In the genomic region with DNA sequence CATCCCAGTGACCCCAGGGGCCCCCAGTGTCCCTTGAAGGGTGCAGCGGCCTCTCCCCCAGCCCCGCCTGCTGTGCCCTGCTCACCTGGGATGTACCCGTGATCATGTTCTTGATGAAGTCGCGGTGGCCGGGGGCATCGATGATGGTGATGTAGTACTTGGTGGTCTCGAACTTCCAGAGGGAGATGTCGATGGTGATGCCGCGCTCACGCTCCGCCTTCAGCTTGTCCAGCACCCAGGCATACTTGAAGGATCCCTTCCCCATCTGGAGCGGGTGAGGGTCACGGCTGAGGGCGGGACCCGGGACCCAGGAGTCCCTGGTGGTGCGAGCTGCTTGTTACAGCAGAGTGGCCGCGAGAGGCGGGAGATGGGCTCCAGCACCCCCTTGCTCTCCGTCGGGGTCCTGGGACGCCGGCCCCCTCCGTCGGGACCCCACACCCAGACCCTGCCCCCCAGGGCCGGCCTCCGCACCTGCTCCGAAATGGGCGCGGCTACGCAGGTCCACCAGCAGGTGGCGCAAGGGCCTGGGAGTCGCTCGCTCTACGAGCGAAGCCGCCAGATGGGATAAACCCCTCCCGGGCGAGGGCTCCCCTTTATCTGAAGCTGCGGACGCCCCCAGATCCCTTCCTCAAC, we compare ENCODE assay signal across 7 cellular contexts. TPM values are rescaled to one million over a fixed set of nuclear protein-coding genes. Genes with fewer than 3 reads are reported as not detected.
DNase-seq lines count a peak whose midpoint lies in the region; ATAC-seq, FAIRE-seq and TF ChIP-seq lines count a peak whose summit lies in the region.

No MANE protein-coding gene starts in this region.

- TF ChIP-seq POLR2A in GM12892 (IDR thresholded peaks at IDR 0.05; ENCODE audit: low read depth, low read length), result no peak

- H3K36me3 Mint-ChIP-seq in naive thymus-derived CD8-positive, alpha-beta T cell, result no peaks in the 10 kb centered on the region

- H3K4me3 ChIP-seq in epithelial cell of proximal tubule (ENCODE audit: low read depth, low read length), result peak overlapping the region; percentile 35

- peaks cover 0 to 10% (median 0%) of the 10 kb centered on the region in 9 donors for H3K9me3 Mint-ChIP-seq in naive thymus-derived CD8-positive, alpha-beta T cell

- H3K4me1 Mint-ChIP-seq in naive thymus-derived CD8-positive, alpha-beta T cell, result peaks cover 0 to 4% (median 1%) of the 10 kb centered on the region in 4 donors

- peaks cover 2 to 37% (median 19%) of the 10 kb centered on the region in 5 donors for H3K27me3 Mint-ChIP-seq in naive thymus-derived CD8-positive, alpha-beta T cell

- H3K4me3 Mint-ChIP-seq in naive thymus-derived CD8-positive, alpha-beta T cell, result peak overlapping the region; percentile 26 to 85 (median 70)

- ATAC-seq in naive thymus-derived CD8-positive, alpha-beta T cell, result peak; percentile 74 to 76
- no peak for ATAC-seq in GM21717 (IDR thresholded peaks at IDR 0.05; ENCODE audit: unreplicated experiment)

- H3K27ac Mint-ChIP-seq in naive thymus-derived CD8-positive, alpha-beta T cell, result peak overlapping the region in 1 of 10 donors; percentile 53

- peak; percentile 64 for FAIRE-seq in GM12892 (lab: Jason Lieb, UNC)

- peak; percentile 85 for TF ChIP-seq CTCF in epithelial cell of proximal tubule (conservative IDR thresholded peaks at IDR 0.05; ENCODE audit: low read depth, low read length)

- DNase-seq in GM12892 (ENCODE audit: insufficient read length) (peak; percentile 89), NCI-H69 (lab: John Stamatoyannopoulos, UW) (peak; percentile 29), activated T-cell treated with anti-CD3 and anti-CD28 coated beads for 4 hours (peak; percentile 71), epithelial cell of proximal tubule (ENCODE audit: low read depth) (no peak)
- DNase-seq in naive thymus-derived CD8-positive, alpha-beta T cell, result peak; percentile 56 to 87 (median 75)
- DNase-seq in stimulated activated naive CD4-positive, alpha-beta T cell treated with Interleukin-2 at 50 U/mL for 16 hours (lab: John Stamatoyannopoulos, UW), result peak; percentile 67

- POLR2A ChIA-PET in naive thymus-derived CD8-positive, alpha-beta T cell (lab: Charles Lee), result interaction anchor here (1.4 to 3.0 kb wide), 2 partner anchors 23 to 460 kb away, joined by 5 to 41 read pairs; a partner anchor contains a TSS

RNA-seq across cellular contexts. Expression of a gene that starts 3.0 kb away (rescaled TPM):
- 1.2 TPM for polyA plus RNA-seq in GM12892 (2012; ENCODE audit: missing spikeins)
- total RNA-seq in epithelial cell of proximal tubule, result 1.2 and 20.0 TPM in 2 replicates
- total RNA-seq in naive thymus-derived CD8-positive, alpha-beta T cell, result under 1 TPM; 0.16 to 0.18 TPM
- not detected for polyA plus RNA-seq in naive thymus-derived CD8-positive, alpha-beta T cell

RNA-seq across cellular contexts. Expression of a gene that starts 23.4 kb away (rescaled TPM):
- polyA plus RNA-seq in GM12892 (2012; ENCODE audit: missing spikeins), result 2.7 TPM
- total RNA-seq in epithelial cell of proximal tubule, result 0.14 TPM in 1 of 2 replicates, not detected in the other
- total RNA-seq in naive thymus-derived CD8-positive, alpha-beta T cell, result under 1 TPM; 0.30 to 0.49 TPM
- not detected for polyA plus RNA-seq in naive thymus-derived CD8-positive, alpha-beta T cell

RNA-seq across cellular contexts. Expression of a gene that starts 24.7 kb away (rescaled TPM):
- 15.9 TPM for polyA plus RNA-seq in GM12892 (2012; ENCODE audit: missing spikeins)
- 99.3 and 247 TPM in 2 replicates for total RNA-seq in epithelial cell of proximal tubule
- total RNA-seq in naive thymus-derived CD8-positive, alpha-beta T cell, result 100 to 1,000 TPM; 225 to 229 TPM
- 10 to 100 TPM; 47.4 to 93.1 (median 78.1) TPM for polyA plus RNA-seq in naive thymus-derived CD8-positive, alpha-beta T cell

RNA-seq across cellular contexts. Expression of a gene that starts 41.3 kb away (rescaled TPM):
- 0.72 TPM for polyA plus RNA-seq in GM12892 (2012; ENCODE audit: missing spikeins)
- not detected in 2 replicates for total RNA-seq in epithelial cell of proximal tubule
- total RNA-seq in naive thymus-derived CD8-positive, alpha-beta T cell, result under 1 TPM; 0.16 to 0.29 TPM
- polyA plus RNA-seq in naive thymus-derived CD8-positive, alpha-beta T cell, result under 1 TPM; 0.09 to 0.44 (median 0.15) TPM

RNA-seq across cellular contexts. Expression of a gene that starts 51.7 kb away (rescaled TPM):
- polyA plus RNA-seq in GM12892 (2012; ENCODE audit: missing spikeins), result not detected
- not detected in 2 replicates for total RNA-seq in epithelial cell of proximal tubule
- not detected for total RNA-seq in naive thymus-derived CD8-positive, alpha-beta T cell
- not detected for polyA plus RNA-seq in naive thymus-derived CD8-positive, alpha-beta T cell
